Comparison of ENCODE assay signal across 18 cellular contexts in genomic region chr5:181114284-181114843, GRCh38. TPM values are rescaled to one million over a fixed set of nuclear protein-coding genes. Genes with fewer than 3 reads are reported as not detected.
DNase-seq lines count a peak whose midpoint lies in the region; ATAC-seq and TF ChIP-seq lines count a peak whose summit lies in the region.
"Had no signal": no experiment of that assay in that cellular context is flagged by ENCODE, and none has a peak within 500 bp of the region (broad histone marks: within the 10 kb centered on the region; RNA-seq: fewer than 3 reads in every experiment).

No MANE protein-coding gene starts in this region.

- peak overlapping the region; percentile 67 for H3K4me2 ChIP-seq in H9 (ENCODE audit: insufficient read depth, insufficient read length, low read length)

- H4K8ac ChIP-seq in H9 (replicated peaks; ENCODE audit: insufficient read length, low read depth, low read length), result no peak overlapping the region

- peaks cover 10% of the 10 kb centered on the region for H3K23me2 ChIP-seq in H9 (ENCODE audit: insufficient read length, low read depth, low read length, poor library complexity, severe bottlenecking)

- H3K4me1 Mint-ChIP-seq in H9 (peaks cover 26 to 28% of the 10 kb centered on the region in 2 experiments), endodermal cell (no peaks in the 10 kb centered on the region)

- no peaks in the 10 kb centered on the region for H3K79me1 ChIP-seq in H9 (ENCODE audit: insufficient read depth, low read depth, low read length, poor library complexity, severe bottlenecking)

- H3T11ph ChIP-seq in H9 (ENCODE audit: low read length), result no peak overlapping the region

- WGBS in H9 (ENCODE audit: extremely low coverage, insufficient read length, low lambda C conversion rate), result no CpG with 5 or more reads among the region's 33 CpGs
- WGBS in endodermal cell (ENCODE audit: insufficient coverage in 1 of 2, insufficient read length in 1 of 2), 2 experiments, result 82 to 87% methylated on average over 33 of the region's 33 CpGs

- no peak overlapping the region for H3K4ac ChIP-seq in H9 (ENCODE audit: low read depth, low read length)

- no peak overlapping the region for H4K5ac ChIP-seq in H9 (ENCODE audit: insufficient read length, low read depth, low read length)

- no peak overlapping the region for H3K23ac ChIP-seq in H9 (ENCODE audit: insufficient read length, low read depth, low read length)

- no peak overlapping the region for H2BK15ac ChIP-seq in H9 (ENCODE audit: low read depth, low read length)

- no peak for ATAC-seq in HG02678 (IDR thresholded peaks at IDR 0.05; ENCODE audit: unreplicated experiment)
- ATAC-seq: left cardiac atrium; naive thymus-derived CD4-positive, alpha-beta T cell had no signal

- H3K27me3 Mint-ChIP-seq in H9 (ENCODE audit: low read depth) (peaks cover 89% of the 10 kb centered on the region), endodermal cell (ENCODE audit: insufficient read depth) (peaks cover 93% of the 10 kb centered on the region)

- H3K9me3 Mint-ChIP-seq in H9 (peaks cover 9 to 12% of the 10 kb centered on the region in 2 experiments; a peak in 4 of 5 replicates), endodermal cell (peaks cover 9% of the 10 kb centered on the region)
- H3K9me3 Mint-ChIP-seq: activated naive CD4-positive, alpha-beta T cell treated with anti-CD3 and anti-CD28 coated beads, Interleukin-2, amount 50 U/mL, for 72 hours had no signal

- H3K9ac ChIP-seq in H9 (ENCODE audit: extremely low read depth, insufficient read length, low read length) (no peak overlapping the region), endodermal cell (ENCODE audit: extremely low read depth, low read length, poor library complexity, severe bottlenecking) (no peak overlapping the region)

- no peak overlapping the region for H2BK12ac ChIP-seq in H9 (ENCODE audit: insufficient read length, low read depth, low read length)

- H4K20me1 ChIP-seq in H9 (ENCODE audit: control insufficient read depth, insufficient read depth, insufficient read length), result no peaks in the 10 kb centered on the region

- POLR2A ChIA-PET in AG04450 (lab: Yijun Ruan, JAX), result no interaction called here

- H3K36me3 ChIP-seq in endodermal cell (ENCODE audit: control insufficient read depth, insufficient read depth, low read length), result no peaks in the 10 kb centered on the region
- H3K36me3 ChIP-seq: thyroid gland had no signal

- no peak overlapping the region for H3K56ac ChIP-seq in H9 (ENCODE audit: insufficient read length, low read depth, low read length)

- H3K27ac Mint-ChIP-seq in H9 (no peak overlapping the region), endodermal cell (no peak overlapping the region)
- H3K27ac Mint-ChIP-seq: activated naive CD4-positive, alpha-beta T cell treated with anti-CD3 and anti-CD28 coated beads, Interleukin-2, amount 50 U/mL, for 72 hours; naive thymus-derived CD4-positive, alpha-beta T cell had no signal

- peaks cover 7% of the 10 kb centered on the region for H3K9me3 ChIP-seq in AG04450 (ENCODE audit: control insufficient read depth, insufficient read depth, low read length)
- no peaks in the 10 kb centered on the region for H3K9me3 ChIP-seq in H9 (ENCODE audit: control insufficient read depth, low read depth, low read length)
- H3K9me3 ChIP-seq in endodermal cell (ENCODE audit: control insufficient read depth, low read length), result peaks cover 10% of the 10 kb centered on the region
- H3K9me3 ChIP-seq: thyroid gland had no signal

- no peak overlapping the region for H2AK5ac ChIP-seq in H9 (ENCODE audit: insufficient read length, low read length)

- H3K27me3 ChIP-seq in AG04450 (ENCODE audit: control insufficient read depth, insufficient read depth, low read length) (peaks cover 8% of the 10 kb centered on the region), H9 (ENCODE audit: insufficient read depth, low read length) (peaks cover 2% of the 10 kb centered on the region; the same call in 1 of the 2 replicates), endodermal cell (ENCODE audit: control insufficient read depth, insufficient read depth, low read length, poor library complexity, severe bottlenecking) (peaks cover 27% of the 10 kb centered on the region)

- H3K27ac ChIP-seq in AG04450 (ENCODE audit: low read depth, low read length), result no peak overlapping the region
- H3K27ac ChIP-seq in H9 (ENCODE audit: insufficient read length, low read depth, low read length), result no peak overlapping the region
- no peak overlapping the region for H3K27ac ChIP-seq in endodermal cell (ENCODE audit: low read depth, low read length)
- H3K27ac ChIP-seq: thyroid gland had no signal

- H3K79me2 ChIP-seq in H9 (ENCODE audit: insufficient read depth, low read length), result no peaks in the 10 kb centered on the region

- H4K91ac ChIP-seq in H9 (ENCODE audit: insufficient read length, low read depth, low read length), result no peak overlapping the region

- no peak overlapping the region for H3K14ac ChIP-seq in H9 (ENCODE audit: insufficient read depth, low read length)

- H3K4me1 ChIP-seq in H9 (ENCODE audit: insufficient read depth, low read length), result peaks cover 3% of the 10 kb centered on the region; the same call in 1 of the 2 replicates
- H3K4me1 ChIP-seq in endodermal cell (ENCODE audit: control insufficient read depth, insufficient read depth, low read length), result no peaks in the 10 kb centered on the region

- no peak overlapping the region for H3K18ac ChIP-seq in H9 (ENCODE audit: insufficient read length, low read depth, low read length)

- H2BK20ac ChIP-seq in H9 (ENCODE audit: low read depth, low read length, poor library complexity, severe bottlenecking), result no peak overlapping the region

- no peak overlapping the region for H2AFZ ChIP-seq in H9 (ENCODE audit: low read length)

- H3K4me3 ChIP-seq in AG04450 (ENCODE audit: low read depth, low read length), result peak overlapping the region; percentile 49
- no peak overlapping the region for H3K4me3 ChIP-seq in endodermal cell (ENCODE audit: low read length)
- H3K4me3 ChIP-seq: thyroid gland had no signal

- H3K36me3 Mint-ChIP-seq in H9 (ENCODE audit: insufficient read depth in 1 of 3, low read depth in 3 of 3) (peaks cover 0 to 8% (median 2%) of the 10 kb centered on the region in 3 experiments; a peak in 4 of 7 replicates), endodermal cell (ENCODE audit: low read depth) (no peaks in the 10 kb centered on the region)
- H3K36me3 Mint-ChIP-seq: naive thymus-derived CD4-positive, alpha-beta T cell had no signal

- H3K4me3 Mint-ChIP-seq in H9 (peak overlapping the region; percentile 65 to 71), endodermal cell (peak overlapping the region; percentile 37)

- H2BK5ac ChIP-seq in H9 (ENCODE audit: insufficient read length, low read length), result no peak overlapping the region

- CTCF ChIA-PET in AG04450 (lab: Charles Lee), result no interaction called here

- TF ChIP-seq CTCF in AG04450 (IDR thresholded peaks at IDR 0.05; ENCODE audit: low read depth, low read length), result no peak
- no peak for TF ChIP-seq CTCF in H9 (conservative IDR thresholded peaks at IDR 0.05)
- no peak for TF ChIP-seq CTCF in endodermal cell (conservative IDR thresholded peaks at IDR 0.05)

- DNase-seq in AG04450 (ENCODE audit: low read depth, low spot score) (no peak), H9 (peak; percentile 52), endodermal cell (peak; percentile 56), mesenteric fat pad (ENCODE audit: low spot score) (peak; percentile 73), HT-29 (ENCODE audit: low spot score) (no peak), NCI-H1694 treated with DMSO at 0.1 percent for 48 hours (lab: John Stamatoyannopoulos, UW) (no peak), NCI-H1436 (lab: John Stamatoyannopoulos, UW) (no peak)
- DNase-seq: activated CD4-positive, alpha-beta T cell treated with anti-CD3 and anti-CD28 coated beads for 4 hours; C1 segment of cervical spinal cord; central memory CD4-positive, alpha-beta T cell; left cardiac atrium; naive thymus-derived CD4-positive, alpha-beta T cell; NCI-H1092 treated with DMSO at 0.1 percent for 48 hours; SHP77 treated with DMSO at 0.1 percent for 48 hours had no signal

- no peak overlapping the region for H2BK120ac ChIP-seq in H9 (ENCODE audit: low read depth, low read length, poor library complexity, severe bottlenecking)

RNA-seq across cellular contexts. Expression of gene OR2V1, which starts 16.6 kb away (rescaled TPM):
- polyA plus RNA-seq in AG04450 (2011; rRNA removed), result not detected in 2 replicates
- polyA minus RNA-seq in AG04450 (2011; rRNA and poly(A)+ RNA removed), result not detected in 2 replicates
- total RNA-seq in H9 (2021) (not detected in 2 replicates), endodermal cell (not detected), mesenteric fat pad (not detected)
- polyA plus RNA-seq in endodermal cell (2013, experiment 1 of 2), result not detected
- not detected for polyA plus RNA-seq in endodermal cell (2013, experiment 2 of 2)
- not detected in 2 replicates for total RNA-seq in HT-29 (2014; rRNA removed; shearing (Covaris generic))
- total RNA-seq: activated naive CD4-positive, alpha-beta T cell treated with anti-CD3 and anti-CD28 coated beads, Interleukin-2, amount 50 U/mL, for 72 hours; glomerular endothelial cell; left cardiac atrium; naive thymus-derived CD4-positive, alpha-beta T cell; thyroid gland had no signal
- polyA plus RNA-seq: naive thymus-derived CD4-positive, alpha-beta T cell had no signal

RNA-seq across cellular contexts. Expression of gene OR2V2, which starts 33.0 kb away (rescaled TPM):
- not detected in 2 replicates for polyA plus RNA-seq in AG04450 (2011; rRNA removed)
- not detected in 2 replicates for polyA minus RNA-seq in AG04450 (2011; rRNA and poly(A)+ RNA removed)
- not detected in 2 replicates for total RNA-seq in H9 (2021)
- total RNA-seq in endodermal cell, result not detected
- polyA plus RNA-seq in endodermal cell (2013, experiment 1 of 2), result not detected
- polyA plus RNA-seq in endodermal cell (2013, experiment 2 of 2), result not detected
- not detected for total RNA-seq in mesenteric fat pad
- not detected in 2 replicates for total RNA-seq in HT-29 (2014; rRNA removed; shearing (Covaris generic))
- total RNA-seq: activated naive CD4-positive, alpha-beta T cell treated with anti-CD3 and anti-CD28 coated beads, Interleukin-2, amount 50 U/mL, for 72 hours; glomerular endothelial cell; left cardiac atrium; naive thymus-derived CD4-positive, alpha-beta T cell; thyroid gland had no signal
- polyA plus RNA-seq: naive thymus-derived CD4-positive, alpha-beta T cell had no signal

Comparison
In these comparisons a context has a peak if more than half of its experiments do, and no peak if none do; other contexts are left out.
1. DNase-seq: peak in H9 (single experiment), endodermal cell (single experiment) and mesenteric fat pad (single experiment); none in AG04450 (single experiment), HT-29 (single experiment), NCI-H1694 treated with DMSO at 0.1 percent for 48 hours (single experiment) and NCI-H1436 (single experiment).